In genomic region chr22:45499746-45500145, GRCh38 we compare ENCODE assay signal across 1 cellular context.
TF ChIP-seq lines count a peak whose summit lies in the region.

No MANE protein-coding gene starts in this region.

TF ChIP-seq in HEK293, 187 proteins besides CTCF, POLR2A, EP300 and RAD21 (continued from another document):
- no peak for TF ChIP-seq HIC1 (tag by site-specific recombination; IDR thresholded peaks at IDR 0.05)
- peak; percentile 77 for TF ChIP-seq WT1 (tag by site-specific recombination; IDR thresholded peaks at IDR 0.05)
- no peak for TF ChIP-seq ZNF169 (tag by site-specific recombination; IDR thresholded peaks at IDR 0.05)
- TF ChIP-seq HOXA7 (CRISPR knock-in tag; IDR thresholded peaks at IDR 0.05; ENCODE audit: borderline replicate concordance) = no peak
- TF ChIP-seq ZNF555 (tag by site-specific recombination; conservative IDR thresholded peaks at IDR 0.05) = no peak
- no peak for TF ChIP-seq ZNF211 (tag by site-specific recombination; IDR thresholded peaks at IDR 0.05; ENCODE audit: low read depth)
- no peak for TF ChIP-seq ZNF677 (tag by site-specific recombination; IDR thresholded peaks at IDR 0.05)
- no peak for TF ChIP-seq ZSCAN16 (tag by site-specific recombination; IDR thresholded peaks at IDR 0.05)
- TF ChIP-seq ZNF140 (tag by site-specific recombination; IDR thresholded peaks at IDR 0.05) = no peak
- TF ChIP-seq ZFHX2 (tag by site-specific recombination; conservative IDR thresholded peaks at IDR 0.05) = peak; percentile 96
- TF ChIP-seq ZNF660 (tag by site-specific recombination; IDR thresholded peaks at IDR 0.05) = no peak
- no peak for TF ChIP-seq ZBTB8A (tag by site-specific recombination; IDR thresholded peaks at IDR 0.05)
- no peak for TF ChIP-seq ZNF214 (tag by site-specific recombination; IDR thresholded peaks at IDR 0.05; ENCODE audit: borderline replicate concordance)
- no peak for TF ChIP-seq ZSCAN5A (tag by site-specific recombination; IDR thresholded peaks at IDR 0.05)
- no peak for TF ChIP-seq ZNF311 (tag by site-specific recombination; IDR thresholded peaks at IDR 0.05; ENCODE audit: borderline replicate concordance)
- no peak for TF ChIP-seq ZNF266 (tag by site-specific recombination; IDR thresholded peaks at IDR 0.05; ENCODE audit: low read depth)
- no peak for TF ChIP-seq ZNF580 (tag by site-specific recombination; IDR thresholded peaks at IDR 0.05)
- TF ChIP-seq PRDM10 (tag by site-specific recombination; IDR thresholded peaks at IDR 0.05) = peak; percentile 52; the same call in 1 of the 2 replicates
- TF ChIP-seq ZNF529 (tag by site-specific recombination; IDR thresholded peaks at IDR 0.05; ENCODE audit: insufficient replicate concordance) = no peak
- TF ChIP-seq EGR2 (tag by site-specific recombination; IDR thresholded peaks at IDR 0.05; ENCODE audit: low read depth) = peak; percentile 94
- TF ChIP-seq SP2 (tag by site-specific recombination; IDR thresholded peaks at IDR 0.05) = peak; percentile 47
- TF ChIP-seq ZNF354C (tag by site-specific recombination; IDR thresholded peaks at IDR 0.05; ENCODE audit: borderline replicate concordance, low read depth) = no peak
- TF ChIP-seq OSR2 (tag by site-specific recombination; IDR thresholded peaks at IDR 0.05) = no peak
- 0 out of 2 replicates have a peak, but pooled peaks have one; percentile 28 for TF ChIP-seq KLF1 (tag by site-specific recombination; IDR thresholded peaks at IDR 0.05)
- no peak for TF ChIP-seq ELK4 (IDR thresholded peaks at IDR 0.05; ENCODE audit: borderline replicate concordance, low read depth, low read length)
- no peak for TF ChIP-seq ZBTB6 (tag by site-specific recombination; IDR thresholded peaks at IDR 0.05)
- TF ChIP-seq ZNF175 (tag by site-specific recombination; IDR thresholded peaks at IDR 0.05) = no peak
- peak; percentile 47; the same call in 1 of the 2 replicates for TF ChIP-seq ZNF398 (tag by site-specific recombination; IDR thresholded peaks at IDR 0.05)
- TF ChIP-seq ZFP69B (tag by site-specific recombination; IDR thresholded peaks at IDR 0.05) = no peak
- peak; percentile 44; the same call in 1 of the 2 replicates for TF ChIP-seq ZBTB17 (tag by site-specific recombination; IDR thresholded peaks at IDR 0.05)
- TF ChIP-seq ZNF768 (tag by site-specific recombination; IDR thresholded peaks at IDR 0.05) = no peak
- no peak for TF ChIP-seq ZNF423 (tag by site-specific recombination; IDR thresholded peaks at IDR 0.05)
- TF ChIP-seq SCRT1 (tag by site-specific recombination; IDR thresholded peaks at IDR 0.05; ENCODE audit: borderline replicate concordance) = no peak
- no peak for TF ChIP-seq ZNF645 (tag by site-specific recombination; IDR thresholded peaks at IDR 0.05)
- no peak for TF ChIP-seq ZNF670 (tag by site-specific recombination; IDR thresholded peaks at IDR 0.05; ENCODE audit: low read depth)
- no peak for TF ChIP-seq ZNF560 (tag by site-specific recombination; IDR thresholded peaks at IDR 0.05; ENCODE audit: borderline replicate concordance)
- no peak for TF ChIP-seq ZNF623 (tag by site-specific recombination; IDR thresholded peaks at IDR 0.05)
- no peak for TF ChIP-seq ZNF830 (tag by site-specific recombination; IDR thresholded peaks at IDR 0.05; ENCODE audit: low read depth)
- TF ChIP-seq ZNF341 (tag by site-specific recombination; IDR thresholded peaks at IDR 0.05; ENCODE audit: low read depth) = 0 out of 2 replicates have a peak, but pooled peaks have one; percentile 23
- no peak for TF ChIP-seq YY2 (tag by site-specific recombination; IDR thresholded peaks at IDR 0.05)
- no peak for TF ChIP-seq ZNF473 (tag by site-specific recombination; IDR thresholded peaks at IDR 0.05)
- no peak for TF ChIP-seq KLF17 (tag by site-specific recombination; IDR thresholded peaks at IDR 0.05)
- TF ChIP-seq ZNF692 (tag by site-specific recombination; IDR thresholded peaks at IDR 0.05) = no peak
